In genomic region chr10:110682348-110682747, GRCh38 we compare ENCODE assay signal across 27 cellular contexts.
"Had no signal": no experiment of that assay in that cellular context is flagged by ENCODE, and none has a peak within 500 bp of the region (broad histone marks: within the 10 kb centered on the region; RNA-seq: fewer than 3 reads in every experiment).

No MANE protein-coding gene starts in this region.

- H3K4me1 Mint-ChIP-seq: natural killer cell had no signal

- ATAC-seq: left lung; natural killer cell; stimulated activated effector memory CD8-positive, alpha-beta T cell treated with anti-CD3 and anti-CD28 coated beads, Interleukin-12 subunit alpha, Interleukin-12 subunit beta, amount 100 ng/mL, for 72 hours; stimulated activated naive CD8-positive, alpha-beta T cell treated with anti-CD3 and anti-CD28 coated beads, Interleukin-15, Interleukin-2, amounts not matched to agents 100 U/mL and 50 U/mL, for 24 hours had no signal

- H3K4me3 ChIP-seq: coronary artery, esophagus squamous epithelium, left lung, lung, ovary, sigmoid colon, testis, tibial artery, upper lobe of left lung, uterus had no signal

- H3K27ac Mint-ChIP-seq: memory B cell; natural killer cell; stimulated activated effector memory CD8-positive, alpha-beta T cell treated with anti-CD3 and anti-CD28 coated beads, Interleukin-12 subunit alpha, Interleukin-12 subunit beta, amount 100 ng/mL, for 72 hours had no signal

- H3K4me3 Mint-ChIP-seq: memory B cell; natural killer cell; stimulated activated effector memory CD8-positive, alpha-beta T cell treated with anti-CD3 and anti-CD28 coated beads, Interleukin-12 subunit alpha, Interleukin-12 subunit beta, amount 100 ng/mL, for 72 hours had no signal

- H3K36me3 ChIP-seq: esophagus squamous epithelium, left lung, ovary, sigmoid colon, tibial artery, upper lobe of left lung, uterus had no signal

- H3K27ac ChIP-seq: coronary artery, esophagus squamous epithelium, left lung, ovary, sigmoid colon, testis, tibial artery, upper lobe of left lung, uterus had no signal

- H3K36me3 Mint-ChIP-seq: memory B cell; natural killer cell; stimulated activated effector memory CD8-positive, alpha-beta T cell treated with anti-CD3 and anti-CD28 coated beads, Interleukin-12 subunit alpha, Interleukin-12 subunit beta, amount 100 ng/mL, for 72 hours had no signal

- FAIRE-seq: endometrium, keratinocyte had no signal

- H3K27me3 ChIP-seq: esophagus squamous epithelium, ovary, sigmoid colon, testis, tibial artery, upper lobe of left lung, uterus had no signal

- H3K4me1 ChIP-seq: esophagus squamous epithelium, left lung, testis, tibial artery, upper lobe of left lung, uterus had no signal

- H3K9me3 ChIP-seq: esophagus squamous epithelium, left lung, ovary, sigmoid colon, testis, tibial artery, upper lobe of left lung, uterus had no signal

- H3K9me3 Mint-ChIP-seq: memory B cell; natural killer cell; stimulated activated effector memory CD8-positive, alpha-beta T cell treated with anti-CD3 and anti-CD28 coated beads, Interleukin-12 subunit alpha, Interleukin-12 subunit beta, amount 100 ng/mL, for 72 hours had no signal

- DNase-seq: dermis blood vessel endothelial cell; effector memory CD4-positive, alpha-beta T cell; erythroblast; esophagus squamous epithelium; foreskin melanocyte; glutamatergic neuron; left lung; natural killer cell; occipital lobe; ovary; posterior cingulate gyrus; retina; sigmoid colon; stimulated activated CD4-positive, alpha-beta T cell treated with anti-CD3 and anti-CD28 coated beads, Interleukin-2, amount 100 ng/mL, for 24 hours; stimulated activated CD4-positive, alpha-beta T cell treated with anti-CD3 and anti-CD28 coated beads, Interleukin-4, amount 100 ng/mL, for 24 hours; stimulated activated naive CD8-positive, alpha-beta T cell treated with anti-CD3 and anti-CD28 coated beads, Interleukin-15, Interleukin-2, amounts not matched to agents 100 U/mL and 50 U/mL, for 24 hours; substantia nigra; testis; tibial artery; upper lobe of left lung; uterus had no signal
